ENCODE assay signal across 8 cellular contexts in genomic region chr12:42327227-42327590, GRCh38. TPM values are rescaled to one million over a fixed set of nuclear protein-coding genes. Genes with fewer than 3 reads are reported as not detected.
A peak's percentile ranks its signal among the peaks of the same experiment; 100 is the strongest.
DNase-seq lines count a peak whose midpoint lies in the region; ATAC-seq and TF ChIP-seq lines count a peak whose summit lies in the region.

No MANE protein-coding gene starts in this region.

- H3K18ac ChIP-seq in mesenchymal stem cell (ENCODE audit: low read depth in 1 of 2, low read length in 2 of 2): no peak overlapping the region

- H3K4me1 ChIP-seq in cardiac muscle cell (ENCODE audit: low read depth): peaks cover 17% of the 10 kb centered on the region
- H3K4me1 ChIP-seq in right atrium auricular region: peaks cover 0 to 25% of the 10 kb centered on the region in 2 donors
- H3K4me1 ChIP-seq in mesenchymal stem cell (ENCODE audit: control insufficient read depth, insufficient read depth, low read depth, low read length): peaks cover 5% of the 10 kb centered on the region
- no peaks in the 10 kb centered on the region for H3K4me1 ChIP-seq in urinary bladder (ENCODE audit: insufficient read depth)

- no peak overlapping the region for H2BK120ac ChIP-seq in mesenchymal stem cell (ENCODE audit: low read depth, low read length)

- H2BK12ac ChIP-seq in mesenchymal stem cell (ENCODE audit: low read length in 2 of 2): no peak overlapping the region

- H3K79me1 ChIP-seq in mesenchymal stem cell (replicated peaks; ENCODE audit: low read length, poor library complexity, severe bottlenecking): peaks cover 7% of the 10 kb centered on the region

- H3K4me3 ChIP-seq in cardiac muscle cell: peak overlapping the region; percentile 62
- peak overlapping the region in 1 of 2 donors; percentile 74 for H3K4me3 ChIP-seq in right atrium auricular region
- H3K4me3 ChIP-seq in astrocyte of the spinal cord (ENCODE audit: low read depth, low read length): peak overlapping the region; percentile 91
- peak overlapping the region in 1 of 2 experiments; percentile 99 for H3K4me3 ChIP-seq in mesenchymal stem cell (ENCODE audit: insufficient read depth in 1 of 2, low read depth in 1 of 2, low read length in 2 of 2)
- H3K4me3 ChIP-seq in urinary bladder (ENCODE audit: low read depth, low read length): peak overlapping the region; percentile 94

- no peak overlapping the region for H4K8ac ChIP-seq in mesenchymal stem cell (ENCODE audit: low read length)

- no peak overlapping the region for H4K91ac ChIP-seq in mesenchymal stem cell (ENCODE audit: low read length)

- no peak overlapping the region for H3K23ac ChIP-seq in mesenchymal stem cell (ENCODE audit: low read length in 2 of 2)

- no peak overlapping the region for H3K4ac ChIP-seq in mesenchymal stem cell (ENCODE audit: low read depth in 1 of 2, low read length in 2 of 2)

- ATAC-seq in HG03520 (IDR thresholded peaks at IDR 0.05; ENCODE audit: unreplicated experiment): no peak

- H3K14ac ChIP-seq in mesenchymal stem cell (ENCODE audit: low read length in 2 of 2): no peak overlapping the region

- no peaks in the 10 kb centered on the region for H3K36me3 ChIP-seq in cardiac muscle cell
- H3K36me3 ChIP-seq in right atrium auricular region: no peaks in the 10 kb centered on the region
- H3K36me3 ChIP-seq in mesenchymal stem cell (ENCODE audit: control insufficient read depth in 1 of 2, insufficient read depth in 2 of 2, low read depth in 1 of 2, low read length in 2 of 2): peaks cover 0 to 12% of the 10 kb centered on the region in 2 experiments
- H3K36me3 ChIP-seq in urinary bladder (ENCODE audit: insufficient read depth): no peaks in the 10 kb centered on the region

- 77% methylated on average over 2 of the region's 2 CpGs for WGBS in mesenchymal stem cell
- WGBS in urinary bladder: 61% methylated on average over 2 of the region's 2 CpGs

- peak overlapping the region; percentile 93 for H3K4me2 ChIP-seq in mesenchymal stem cell (ENCODE audit: low read length, poor library complexity, severe bottlenecking)

- H3K27me3 ChIP-seq in cardiac muscle cell (no peaks in the 10 kb centered on the region), right atrium auricular region (no peaks in the 10 kb centered on the region), mesenchymal stem cell (ENCODE audit: control insufficient read depth in 1 of 2, insufficient read depth in 1 of 2, low read length in 2 of 2) (no peaks in the 10 kb centered on the region)

- H3K27ac ChIP-seq in cardiac muscle cell: no peak overlapping the region
- no peak overlapping the region for H3K27ac ChIP-seq in right atrium auricular region
- H3K27ac ChIP-seq in mesenchymal stem cell (ENCODE audit: low read length, poor library complexity, severe bottlenecking): peak overlapping the region; percentile 49
- no peak overlapping the region for H3K27ac ChIP-seq in urinary bladder (ENCODE audit: low read depth)

- DNase-seq in cardiac muscle cell (ENCODE audit: low read depth in 1 of 2, low spot score in 1 of 2) (no peak), right atrium auricular region (ENCODE audit: low spot score) (no peak), astrocyte of the spinal cord (ENCODE audit: low read depth, low spot score) (no peak), mesenchymal stem cell (no peak), NCI-H82 treated with DMSO at 0.1 percent for 48 hours (lab: John Stamatoyannopoulos, UW; ENCODE audit: unreplicated experiment) (no peak), DMS153 treated with DMSO at 0.1 percent for 48 hours (lab: John Stamatoyannopoulos, UW; ENCODE audit: unreplicated experiment) (no peak)

- no peak overlapping the region for H2BK5ac ChIP-seq in mesenchymal stem cell (ENCODE audit: low read depth, low read length, poor library complexity, severe bottlenecking)

- H3K9ac ChIP-seq in mesenchymal stem cell (ENCODE audit: low read length): peak overlapping the region; percentile 97

- no peaks in the 10 kb centered on the region for H3K9me3 ChIP-seq in cardiac muscle cell (ENCODE audit: low read depth)
- H3K9me3 ChIP-seq in right atrium auricular region: no peaks in the 10 kb centered on the region
- no peaks in the 10 kb centered on the region for H3K9me3 ChIP-seq in mesenchymal stem cell (ENCODE audit: control insufficient read depth, low read length)

- no peak for TF ChIP-seq CTCF in cardiac muscle cell (IDR thresholded peaks at IDR 0.05; ENCODE audit: low read depth, low read length)
- no peak for TF ChIP-seq CTCF in right atrium auricular region (IDR thresholded peaks at IDR 0.05)
- no peak for TF ChIP-seq CTCF in astrocyte of the spinal cord (IDR thresholded peaks at IDR 0.05; ENCODE audit: low read depth, low read length)

- H2BK15ac ChIP-seq in mesenchymal stem cell (ENCODE audit: low read depth, poor library complexity, severe bottlenecking): no peak overlapping the region

- no peak overlapping the region for H2AFZ ChIP-seq in mesenchymal stem cell (ENCODE audit: low read depth, low read length)

- in situ Hi-C loops in astrocyte of the spinal cord (cut with HindIII; ENCODE audit: low sequenced_read_pairs): no loop called here

- no peak overlapping the region for H2AK5ac ChIP-seq in mesenchymal stem cell (ENCODE audit: low read length, severe bottlenecking)

RNA-seq across cellular contexts. Expression of gene PPHLN1, which starts 1.2 kb away (rescaled TPM):
- total RNA-seq in cardiac muscle cell (77.6 and 87.8 TPM in 2 replicates), right atrium auricular region (10 to 100 TPM; 36.6 to 46.6 TPM), urinary bladder (104 TPM)
- polyA plus RNA-seq in cardiac muscle cell (70.6 and 93.0 TPM in 2 replicates), urinary bladder (39.6 TPM)
- 69.3 TPM for polyA plus RNA-seq in mesenchymal stem cell (2013, experiment 1 of 2)
- 69.4 TPM for polyA plus RNA-seq in mesenchymal stem cell (2013, experiment 2 of 2)

RNA-seq across cellular contexts. Expression of gene ZCRB1, which starts 1.3 kb away (rescaled TPM):
- total RNA-seq in cardiac muscle cell (30.2 and 30.4 TPM in 2 replicates), right atrium auricular region (10 to 100 TPM; 22.7 to 50.2 TPM), urinary bladder (27.7 TPM)
- polyA plus RNA-seq in cardiac muscle cell (135 and 140 TPM in 2 replicates), urinary bladder (41.6 TPM)
- polyA plus RNA-seq in mesenchymal stem cell (2013, experiment 1 of 2): 120 TPM
- polyA plus RNA-seq in mesenchymal stem cell (2013, experiment 2 of 2): 121 TPM
